8 cellular contexts compared by ENCODE assay signal in genomic region chr5:52798952-52799351, GRCh38. TPM values are rescaled to one million over a fixed set of nuclear protein-coding genes. Genes with fewer than 3 reads are reported as not detected.
DNase-seq lines count a peak whose midpoint lies in the region; ATAC-seq and TF ChIP-seq lines count a peak whose summit lies in the region.

No MANE protein-coding gene starts in this region.

- TF ChIP-seq CTCF in SK-N-SH (IDR thresholded peaks at IDR 0.05), result no peak
- no peak for TF ChIP-seq CTCF in stomach (IDR thresholded peaks at IDR 0.05)

- peaks cover 30% of the 10 kb centered on the region for H3F3A ChIP-seq in SK-N-SH (replicated peaks; ENCODE audit: insufficient read depth)

- H2AFZ ChIP-seq in SK-N-SH (ENCODE audit: low read depth), result peak overlapping the region; percentile 87

- H3K9me3 ChIP-seq in SK-N-SH, result no peaks in the 10 kb centered on the region
- H3K9me3 ChIP-seq in iPS-20b (ENCODE audit: insufficient read depth, low read depth, low read length), result no peaks in the 10 kb centered on the region
- no peaks in the 10 kb centered on the region for H3K9me3 ChIP-seq in stomach

- peak overlapping the region; percentile 97 for H3K4me3 Mint-ChIP-seq in activated CD4-positive, alpha-beta memory T cell treated with anti-CD3 and anti-CD28 coated beads, Interleukin-2, amount 10 ng/mL, durations not matched to agents 7 days and 5 days

- H3K36me3 ChIP-seq in SK-N-SH (replicated peaks in 1 of 2; ENCODE audit: control insufficient read depth in 1 of 2, insufficient read depth in 2 of 2, low read length in 1 of 2) (peaks cover 25 to 30% of the 10 kb centered on the region in 2 experiments), iPS-20b (ENCODE audit: insufficient read depth, low read depth, low read length) (peaks cover 22% of the 10 kb centered on the region), stomach (peaks cover 0 to 12% (median 5%) of the 10 kb centered on the region in 4 donors)

- TF ChIP-seq EP300 in SK-N-SH (IDR thresholded peaks at IDR 0.05; ENCODE audit: borderline replicate concordance in 1 of 2, low read depth in 1 of 2, low read length in 1 of 2) (no peak), stomach (IDR thresholded peaks at IDR 0.05) (no peak)

- H4K20me1 ChIP-seq in SK-N-SH (ENCODE audit: insufficient read depth), result peaks cover 22% of the 10 kb centered on the region

- H3K4me1 Mint-ChIP-seq in activated CD4-positive, alpha-beta memory T cell treated with anti-CD3 and anti-CD28 coated beads, Interleukin-2, amount 10 ng/mL, durations not matched to agents 7 days and 5 days, result peaks cover 42% of the 10 kb centered on the region

- peak overlapping the region; percentile 89 for H3K4me2 ChIP-seq in SK-N-SH

- DNase-seq in SK-N-SH (no peak), stomach (no peak)
- DNase-seq in activated CD4-positive, alpha-beta memory T cell treated with anti-CD3 and anti-CD28 coated beads, Interleukin-2, amount 10 ng/mL, durations not matched to agents 7 days and 5 days, result no peak
- DNase-seq in activated effector memory CD4-positive, alpha-beta T cell treated with Interleukin-2 at 50 U/mL for 16 hours, result no peak

- H3K27me3 ChIP-seq in SK-N-SH (ENCODE audit: insufficient read depth) (no peaks in the 10 kb centered on the region), iPS-20b (ENCODE audit: insufficient read depth, low read length) (no peaks in the 10 kb centered on the region), stomach (no peaks in the 10 kb centered on the region)

- H3K4me1 ChIP-seq in SK-N-SH (ENCODE audit: control insufficient read depth in 1 of 2, insufficient read depth in 2 of 2, low read depth in 1 of 2, low read length in 1 of 2) (peaks cover 5 to 41% of the 10 kb centered on the region in 2 experiments), iPS-20b (ENCODE audit: insufficient read depth, low read length) (peaks cover 25% of the 10 kb centered on the region), stomach (peaks cover 41 to 86% (median 64%) of the 10 kb centered on the region in 4 donors)

- no peak for TF ChIP-seq RAD21 in SK-N-SH (IDR thresholded peaks at IDR 0.05; ENCODE audit: low read length)

- H3K36me3 Mint-ChIP-seq in activated CD4-positive, alpha-beta memory T cell treated with anti-CD3 and anti-CD28 coated beads, Interleukin-2, amount 10 ng/mL, durations not matched to agents 7 days and 5 days (ENCODE audit: low read depth), result peaks cover 28% of the 10 kb centered on the region

- CTCF ChIA-PET in SK-N-SH (lab: Yijun Ruan, JAX), result interaction anchor here (1.6 to 2.3 kb wide), 3 partner anchors 11 to 116 kb away, joined by 4 to 17 read pairs (median 13); partner anchors contain the start of genes ITGA1 and PELO
- CTCF ChIA-PET in activated CD4-positive, alpha-beta memory T cell treated with anti-CD3 and anti-CD28 coated beads, Interleukin-2, amount 10 ng/mL, durations not matched to agents 7 days and 5 days (lab: Charles Lee), result interaction anchor here (0.5 to 2.0 kb wide), 16 partner anchors 10 to 311 kb away, joined by 3 to 9 read pairs (median 4); partner anchors contain the start of genes ITGA1, MOCS2 and PELO

- H3K4me3 ChIP-seq in SK-N-SH (ENCODE audit: low read depth in 2 of 2, low read length in 1 of 2) (peak overlapping the region; percentile 75 to 85), iPS-20b (ENCODE audit: low read length) (peak overlapping the region; percentile 95), stomach (peak overlapping the region; percentile 58 to 72 (median 60))

- POLR2A ChIA-PET in SK-N-SH (lab: Yijun Ruan, JAX), result interaction anchor here (1.0 to 2.2 kb wide), 3 partner anchors 9 to 107 kb away, joined by 3 to 11 read pairs (median 3); partner anchors contain the start of genes ITGA1 and PELO
- POLR2A ChIA-PET in activated CD4-positive, alpha-beta memory T cell treated with anti-CD3 and anti-CD28 coated beads, Interleukin-2, amount 10 ng/mL, durations not matched to agents 7 days and 5 days (lab: Charles Lee), result interaction anchor here (0.8 to 4.2 kb wide), 14 partner anchors 9 to 271 kb away, joined by 3 to 37 read pairs (median 6); partner anchors contain the start of genes ITGA1 and PELO

- H3K9me3 Mint-ChIP-seq in activated CD4-positive, alpha-beta memory T cell treated with anti-CD3 and anti-CD28 coated beads, Interleukin-2, amount 10 ng/mL, durations not matched to agents 7 days and 5 days, result no peaks in the 10 kb centered on the region

- no peak for ATAC-seq in SK-N-SH treated with all-trans-retinoic acid at 6 μM for 48 hours
- ATAC-seq in HG03039 (IDR thresholded peaks at IDR 0.05; ENCODE audit: unreplicated experiment), result no peak
- ATAC-seq in HG02763 (IDR thresholded peaks at IDR 0.05; ENCODE audit: unreplicated experiment), result no peak

- H3K27me3 Mint-ChIP-seq in activated CD4-positive, alpha-beta memory T cell treated with anti-CD3 and anti-CD28 coated beads, Interleukin-2, amount 10 ng/mL, durations not matched to agents 7 days and 5 days, result peaks cover 5% of the 10 kb centered on the region

- H3K79me2 ChIP-seq in SK-N-SH (ENCODE audit: insufficient read depth), result peaks cover 47% of the 10 kb centered on the region

- WGBS in SK-N-SH (ENCODE audit: low lambda C conversion rate), result 35% methylated on average over 4 of the region's 4 CpGs
- WGBS in stomach, 5 donors, result 2 to 11% (median 3%) methylated on average over 4 of the region's 4 CpGs

- no peaks in the 10 kb centered on the region for H3K9me2 ChIP-seq in SK-N-SH

- no peak for TF ChIP-seq POLR2A in stomach (IDR thresholded peaks at IDR 0.05)

- H3K27ac ChIP-seq in SK-N-SH (ENCODE audit: low read depth in 2 of 2, low read length in 1 of 2) (peak overlapping the region; percentile 93 to 95), iPS-20b (ENCODE audit: low read length) (no peak overlapping the region), stomach (peak overlapping the region; percentile 90 to 97 (median 95))

- intact Hi-C loops in stomach (cut with DNase I; ENCODE audit: low total_unique reads), result no loop called here

- H3K9ac ChIP-seq in SK-N-SH (peak overlapping the region; percentile 86), iPS-20b (ENCODE audit: low read depth, low read length) (peak overlapping the region; percentile 93)

- H3K27ac Mint-ChIP-seq in activated CD4-positive, alpha-beta memory T cell treated with anti-CD3 and anti-CD28 coated beads, Interleukin-2, amount 10 ng/mL, durations not matched to agents 7 days and 5 days, result peak overlapping the region; percentile 97

TF ChIP-seq in SK-N-SH, 30 proteins besides CTCF, POLR2A, EP300 and RAD21:
- TF ChIP-seq USF2 (IDR thresholded peaks at IDR 0.05; ENCODE audit: borderline replicate concordance, low read depth, low read length) (no peak), TEAD4 (IDR thresholded peaks at IDR 0.05; ENCODE audit: borderline replicate concordance, insufficient read depth) (no peak), SMC3 (IDR thresholded peaks at IDR 0.05; ENCODE audit: low read depth, low read length) (no peak), CHD2 (IDR thresholded peaks at IDR 0.05; ENCODE audit: low read length, partially characterized antibody) (no peak), NRF1 (IDR thresholded peaks at IDR 0.05; ENCODE audit: low read depth, low read length) (no peak), YY1 (IDR thresholded peaks at IDR 0.05; ENCODE audit: low read depth) (no peak)

TF ChIP-seq in SK-N-SH treated with all-trans-retinoic acid at 6 μM for 48 hours, 23 proteins besides CTCF, POLR2A, EP300 and RAD21:
- no peak for TF ChIP-seq ZNF8 (CRISPR knock-in tag; IDR thresholded peaks at IDR 0.05)

RNA-seq across cellular contexts. Expression of gene ITGA1, which starts 11.2 kb away (rescaled TPM):
- polyA plus RNA-seq in SK-N-SH (2012; rRNA removed) (7.7 and 9.9 TPM in 2 replicates), stomach (10 to 100 TPM in 1 of 3 donors, 1 to 10 TPM in 2; 2.7 to 11.9 (median 2.9) TPM)
- polyA plus RNA-seq in SK-N-SH (2012; cell fraction: cytosol; rRNA removed), result 5.2 and 9.2 TPM in 2 replicates
- 4.5 and 11.5 TPM in 2 replicates for polyA plus RNA-seq in SK-N-SH (2012; cell fraction: nucleus; rRNA removed)
- 1 to 10 TPM; 4.9 to 8.0 TPM for total RNA-seq in activated CD4-positive, alpha-beta memory T cell treated with anti-CD3 and anti-CD28 coated beads, Interleukin-2, amount 10 ng/mL, durations not matched to agents 7 days and 5 days
- 100 to 1,000 TPM in 3 of 5 donors, 10 to 100 TPM in 2; 71.4 to 507 (median 145) TPM for total RNA-seq in stomach

RNA-seq across cellular contexts. Expression of gene PELO, which starts 11.2 kb away (rescaled TPM):
- polyA plus RNA-seq in SK-N-SH (2012; rRNA removed), result 10.7 and 11.5 TPM in 2 replicates
- polyA plus RNA-seq in SK-N-SH (2012; cell fraction: cytosol; rRNA removed), result 8.8 and 10.3 TPM in 2 replicates
- 13.5 and 14.3 TPM in 2 replicates for polyA plus RNA-seq in SK-N-SH (2012; cell fraction: nucleus; rRNA removed)
- 10 to 100 TPM; 20.6 TPM for total RNA-seq in activated CD4-positive, alpha-beta memory T cell treated with anti-CD3 and anti-CD28 coated beads, Interleukin-2, amount 10 ng/mL, durations not matched to agents 7 days and 5 days
- 10 to 100 TPM in 4 of 5 donors, 1 to 10 TPM in 1; 5.8 to 62.2 (median 12.8) TPM for total RNA-seq in stomach
- polyA plus RNA-seq in stomach, result 10 to 100 TPM in 2 of 3 donors, 1 to 10 TPM in 1; 6.4 to 13.4 (median 12.3) TPM

Comparison
In these comparisons a context has a peak if more than half of its experiments do, and no peak if none do; other contexts are left out.
1. RNA of gene ITGA1, which starts 11.2 kb away (total RNA-seq): 71.4 to 507 TPM in stomach; 4.9 to 8.0 TPM in activated CD4-positive, alpha-beta memory T cell treated with anti-CD3 and anti-CD28 coated beads, Interleukin-2, amount 10 ng/mL, durations not matched to agents 7 days and 5 days; every median in the first group is over 4 times any median in the second.
2. Peak in every context shown above with its lines, with median percentiles within 50 percentile points of each other: H3K4me3 ChIP-seq.